Comparison of ENCODE assay signal across 10 cellular contexts in genomic region chr18:49588171-49588570, GRCh38. TPM values are rescaled to one million over a fixed set of nuclear protein-coding genes. Genes with fewer than 3 reads are reported as not detected.
"Had no signal": no experiment of that assay in that cellular context is flagged by ENCODE, and none has a peak within 500 bp of the region (broad histone marks: within the 10 kb centered on the region; RNA-seq: fewer than 3 reads in every experiment).

No MANE protein-coding gene starts in this region.

- H3K36me3 ChIP-seq: HAP-1 had no signal

- H3K27ac ChIP-seq: GM23248 had no signal

- FAIRE-seq: H1, H54 had no signal

- H3K9me3 ChIP-seq: HAP-1 had no signal

- H3K4me3 ChIP-seq: GM23248, GM23338, HAP-1 had no signal

- DNase-seq: GM23248, GOT3, H7, H9, HCEC 1CT, HFFc6 had no signal

RNA-seq across cellular contexts. Expression of gene LIPG, which starts 26.3 kb away (rescaled TPM):
- total RNA-seq: HFFc6 had no signal
